8 cellular contexts compared by ENCODE assay signal in the genomic region with DNA sequence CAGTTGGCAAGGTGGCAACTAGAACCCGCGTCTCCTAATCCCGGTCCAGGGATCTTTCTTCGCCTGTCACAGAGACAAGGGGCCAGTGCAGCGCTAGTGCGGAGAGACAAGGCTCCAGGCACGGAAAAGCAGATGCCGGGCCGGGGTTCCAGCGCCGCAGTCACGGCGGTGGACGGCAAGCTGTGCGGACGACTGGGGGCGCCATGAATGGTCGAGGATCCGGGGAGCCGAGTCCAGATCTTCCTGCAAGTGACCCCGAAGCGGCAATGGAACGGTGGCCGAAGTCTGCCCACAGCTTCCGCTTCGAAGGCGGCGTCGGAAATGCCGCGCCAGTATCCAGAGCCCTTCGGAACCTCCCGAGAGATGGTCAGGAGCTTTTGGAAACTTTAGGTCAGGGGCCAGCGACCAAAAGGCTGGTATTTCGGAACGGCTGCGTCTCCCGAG. TPM values are rescaled to one million over a fixed set of nuclear protein-coding genes. Genes with fewer than 3 reads are reported as not detected.
DNase-seq lines count a peak whose midpoint lies in the region; ATAC-seq and TF ChIP-seq lines count a peak whose summit lies in the region.

No MANE protein-coding gene starts in this region.

- no peak for TF ChIP-seq CTCF in CD14-positive monocyte (IDR thresholded peaks at IDR 0.05)
- no peak for TF ChIP-seq CTCF in activated CD8-positive, alpha-beta T cell treated with anti-CD3 and anti-CD28 coated beads for 36 hours (IDR thresholded peaks at IDR 0.05)
- TF ChIP-seq CTCF in glutamatergic neuron (IDR thresholded peaks at IDR 0.05; ENCODE audit: partially characterized antibody, unreplicated experiment) = no peak
- TF ChIP-seq CTCF in prostate gland (IDR thresholded peaks at IDR 0.05) = no peak

- POLR2A ChIA-PET in activated CD8-positive, alpha-beta T cell treated with anti-CD3 and anti-CD28 coated beads for 36 hours (lab: Charles Lee) = interaction anchor here (0.7 to 2.0 kb wide), 14 partner anchors 10 to 199 kb away, joined by 3 to 13 read pairs (median 4); a partner anchor contains a TSS

- H3K9me3 Mint-ChIP-seq in CD14-positive monocyte (peaks cover 0 to 4% (median 0%) of the 10 kb centered on the region in 7 donors), glutamatergic neuron (ENCODE audit: unreplicated experiment) (peaks cover 12% of the 10 kb centered on the region)
- no peaks in the 10 kb centered on the region for H3K9me3 Mint-ChIP-seq in activated CD8-positive, alpha-beta T cell treated with anti-CD3 and anti-CD28 coated beads for 36 hours

- no peaks in the 10 kb centered on the region for H3K9me3 ChIP-seq in prostate gland

- H3K4me1 ChIP-seq in prostate gland (replicated peaks) = peaks cover 11% of the 10 kb centered on the region

- under 1% methylated on average over 38 of the region's 38 CpGs for WGBS in prostate gland

- H3K4me1 Mint-ChIP-seq in CD14-positive monocyte (peaks cover 23% of the 10 kb centered on the region), glutamatergic neuron (ENCODE audit: low read depth, unreplicated experiment) (peaks cover 4% of the 10 kb centered on the region)
- peaks cover 28% of the 10 kb centered on the region for H3K4me1 Mint-ChIP-seq in activated CD8-positive, alpha-beta T cell treated with anti-CD3 and anti-CD28 coated beads for 36 hours (ENCODE audit: low read depth)

- peak overlapping the region; percentile 92 for H3K4me3 ChIP-seq in prostate gland

- no peaks in the 10 kb centered on the region for H3K27me3 ChIP-seq in prostate gland (replicated peaks; ENCODE audit: insufficient read depth)

- H3K27ac Mint-ChIP-seq in CD14-positive monocyte (peak overlapping the region; percentile 98 to 100 (median 100)), glutamatergic neuron (ENCODE audit: unreplicated experiment) (peak overlapping the region; percentile 85)
- peak overlapping the region; percentile 99 for H3K27ac Mint-ChIP-seq in activated CD8-positive, alpha-beta T cell treated with anti-CD3 and anti-CD28 coated beads for 36 hours

- TF ChIP-seq POLR2A in GM19193 (IDR thresholded peaks at IDR 0.05; ENCODE audit: extremely low read depth, insufficient read depth, insufficient read length) (peak; percentile 6), prostate gland (IDR thresholded peaks at IDR 0.05) (no peak)

- intact Hi-C loops in CD14-positive monocyte (cut with micrococcal nuclease) (loop anchor here (2.0 to 5.0 kb wide), 2 partner anchors 31 to 90 kb away; a partner anchor contains a TSS), prostate gland (cut with DNase I) (no loop called here)
- intact Hi-C loops in activated CD8-positive, alpha-beta T cell treated with anti-CD3 and anti-CD28 coated beads for 36 hours (cut with micrococcal nuclease) = loop anchor here (1.0 kb wide), 1 partner anchor 90 kb away; a partner anchor contains a TSS

- no peaks in the 10 kb centered on the region for H3K36me3 ChIP-seq in prostate gland

- H3K4me3 Mint-ChIP-seq in CD14-positive monocyte (peak overlapping the region; percentile 95 to 99), glutamatergic neuron (ENCODE audit: unreplicated experiment) (peak overlapping the region; percentile 94)
- peak overlapping the region; percentile 94 for H3K4me3 Mint-ChIP-seq in activated CD8-positive, alpha-beta T cell treated with anti-CD3 and anti-CD28 coated beads for 36 hours

- CTCF ChIA-PET in activated CD8-positive, alpha-beta T cell treated with anti-CD3 and anti-CD28 coated beads for 36 hours (lab: Charles Lee) = interaction anchor here (0.6 to 4.0 kb wide), 25 partner anchors 9 to 561 kb away, joined by 3 to 21 read pairs (median 5); a partner anchor contains a TSS

- H3K36me3 Mint-ChIP-seq in CD14-positive monocyte = peaks cover 4% of the 10 kb centered on the region in 2 donors
- H3K36me3 Mint-ChIP-seq in activated CD8-positive, alpha-beta T cell treated with anti-CD3 and anti-CD28 coated beads for 36 hours (ENCODE audit: low read depth) = peaks cover 9% of the 10 kb centered on the region
- H3K36me3 Mint-ChIP-seq in glutamatergic neuron (ENCODE audit: unreplicated experiment) = no peaks in the 10 kb centered on the region

- H3K27me3 Mint-ChIP-seq in CD14-positive monocyte (ENCODE audit: low read depth in 3 of 3) (peaks cover 0 to 4% (median 0%) of the 10 kb centered on the region in 3 donors), glutamatergic neuron (ENCODE audit: unreplicated experiment) (peaks cover 4% of the 10 kb centered on the region)
- H3K27me3 Mint-ChIP-seq in activated CD8-positive, alpha-beta T cell treated with anti-CD3 and anti-CD28 coated beads for 36 hours = no peaks in the 10 kb centered on the region

- DNase-seq in CD14-positive monocyte (ENCODE audit: low spot score) (no peak), glutamatergic neuron (peak; percentile 54), prostate gland (ENCODE audit: low spot score) (peak; percentile 10), cerebellar cortex (ENCODE audit: low spot score) (no peak)
- DNase-seq in activated CD8-positive, alpha-beta T cell treated with anti-CD3 and anti-CD28 coated beads for 36 hours = peak; percentile 32
- no peak for DNase-seq in activated CD4-positive, CD25-positive, alpha-beta regulatory T cell (lab: John Stamatoyannopoulos, UW)

- ATAC-seq in HG03280 (IDR thresholded peaks at IDR 0.05; ENCODE audit: unreplicated experiment) = peak; percentile 25
- ATAC-seq in activated CD8-positive, alpha-beta T cell treated with anti-CD3 and anti-CD28 coated beads for 36 hours = peak; percentile 1

- H3K27ac ChIP-seq in prostate gland = peak overlapping the region; percentile 94 to 95

RNA-seq across cellular contexts. Expression of a gene that starts 0.6 kb away (rescaled TPM):
- polyA plus RNA-seq in CD14-positive monocyte = 10 to 100 TPM; 11.5 to 14.8 TPM
- 10 to 100 TPM; 32.6 to 33.0 TPM for total RNA-seq in activated CD8-positive, alpha-beta T cell treated with anti-CD3 and anti-CD28 coated beads for 36 hours
- total RNA-seq in glutamatergic neuron (ENCODE audit: unreplicated experiment) (52.9 TPM), prostate gland (10 to 100 TPM; 36.8 to 43.5 TPM)

RNA-seq across cellular contexts. Expression of a gene that starts 31.2 kb away (rescaled TPM):
- polyA plus RNA-seq in CD14-positive monocyte = 10 to 100 TPM; 75.2 to 87.6 TPM
- 10 to 100 TPM; 48.2 to 48.6 TPM for total RNA-seq in activated CD8-positive, alpha-beta T cell treated with anti-CD3 and anti-CD28 coated beads for 36 hours
- total RNA-seq in glutamatergic neuron (ENCODE audit: unreplicated experiment) = 83.8 TPM
- 100 to 1,000 TPM; 105 to 125 TPM for total RNA-seq in prostate gland

RNA-seq across cellular contexts. Expression of a gene that starts 59.0 kb away (rescaled TPM):
- 100 to 1,000 TPM; 260 to 298 TPM for polyA plus RNA-seq in CD14-positive monocyte
- total RNA-seq in activated CD8-positive, alpha-beta T cell treated with anti-CD3 and anti-CD28 coated beads for 36 hours = 100 to 1,000 TPM; 118 to 120 TPM
- total RNA-seq in glutamatergic neuron (ENCODE audit: unreplicated experiment) = 103 TPM
- 100 to 1,000 TPM; 172 to 203 TPM for total RNA-seq in prostate gland

RNA-seq across cellular contexts. Expression of a gene that starts 59.2 kb away (rescaled TPM):
- polyA plus RNA-seq in CD14-positive monocyte = 10 to 100 TPM; 17.2 to 23.4 TPM
- total RNA-seq in activated CD8-positive, alpha-beta T cell treated with anti-CD3 and anti-CD28 coated beads for 36 hours = 10 to 100 TPM; 71.8 to 75.1 TPM
- total RNA-seq in glutamatergic neuron (ENCODE audit: unreplicated experiment) = 18.6 TPM
- 10 to 100 TPM; 10.8 to 11.6 TPM for total RNA-seq in prostate gland

Comparison
In these comparisons a context has a peak if more than half of its experiments do, and no peak if none do; other contexts are left out.
1. DNase-seq: peak in activated CD8-positive, alpha-beta T cell treated with anti-CD3 and anti-CD28 coated beads for 36 hours (single experiment), glutamatergic neuron (single experiment) and prostate gland (single experiment); none in CD14-positive monocyte (single experiment), activated CD4-positive, CD25-positive, alpha-beta regulatory T cell (0 of 4) and cerebellar cortex (single experiment).
2. Peak in every context shown above with its lines, with median percentiles within 50 percentile points of each other: H3K27ac Mint-ChIP-seq and H3K4me3 Mint-ChIP-seq.